Comparison of ENCODE assay signal across 14 cellular contexts in the genomic region with DNA sequence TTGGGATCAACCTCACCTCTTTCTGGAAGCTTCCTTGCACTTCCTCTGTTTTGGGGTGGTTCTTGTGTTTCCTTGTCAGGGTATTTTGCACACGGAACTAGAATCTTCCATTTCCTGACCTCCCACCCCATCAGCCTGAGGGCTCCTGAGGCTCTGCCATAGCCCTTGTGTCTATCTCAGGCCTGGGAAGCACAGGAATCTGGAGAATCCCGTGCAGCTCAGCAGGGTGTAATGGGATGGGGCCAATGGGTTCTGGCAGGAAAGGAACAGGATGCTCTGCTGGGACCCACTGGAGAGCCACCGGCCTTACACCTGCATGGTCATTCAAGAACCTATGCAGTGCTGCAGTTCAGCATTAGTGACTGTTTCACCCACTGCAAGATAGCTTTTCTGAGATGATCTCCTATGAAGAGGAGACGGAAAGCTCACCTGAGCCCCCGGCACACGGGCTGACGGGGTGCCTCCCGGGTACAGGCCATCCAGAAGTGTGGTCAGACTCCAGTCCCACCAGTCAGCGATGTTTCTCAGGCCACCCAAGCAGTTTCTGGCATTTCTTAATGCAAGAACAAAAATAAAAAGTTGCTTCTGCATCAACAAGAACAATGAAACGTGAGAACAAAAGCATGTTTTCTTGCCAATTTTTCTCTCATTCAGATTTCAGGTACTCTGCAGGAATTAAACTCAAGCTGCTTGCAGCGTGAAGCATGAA.
"Had no signal": no experiment of that assay in that cellular context is flagged by ENCODE, and none has a peak within 500 bp of the region (broad histone marks: within the 10 kb centered on the region; RNA-seq: fewer than 3 reads in every experiment).

No MANE protein-coding gene starts in this region.

- H3K9me3 ChIP-seq: gastroesophageal sphincter, heart right ventricle, right lobe of liver, suprapubic skin had no signal

- H3K27me3 ChIP-seq: brain microvascular endothelial cell, gastroesophageal sphincter, heart right ventricle, right lobe of liver, suprapubic skin had no signal

- ATAC-seq: effector memory CD8-positive, alpha-beta T cell; gastroesophageal sphincter; heart right ventricle; right lobe of liver had no signal

- H3K4me1 Mint-ChIP-seq: activated CD4-positive, alpha-beta T cell treated with anti-CD3 and anti-CD28 coated beads, Interleukin-2, amount 10 ng/mL, durations not matched to agents 24 days and 14 days; activated naive CD8-positive, alpha-beta T cell treated with anti-CD3 and anti-CD28 coated beads, Interleukin-2, amount 10 ng/mL, durations not matched to agents 7 days and 5 days had no signal

- H3K36me3 ChIP-seq: brain microvascular endothelial cell, gastroesophageal sphincter, right lobe of liver, suprapubic skin had no signal

- H3K9me3 Mint-ChIP-seq: activated CD4-positive, alpha-beta T cell treated with anti-CD3 and anti-CD28 coated beads, Interleukin-2, amount 10 ng/mL, durations not matched to agents 24 days and 14 days; activated naive CD8-positive, alpha-beta T cell treated with anti-CD3 and anti-CD28 coated beads, Interleukin-2, amount 10 ng/mL, durations not matched to agents 7 days and 5 days; effector memory CD8-positive, alpha-beta T cell; stimulated activated naive CD8-positive, alpha-beta T cell treated with anti-CD3 and anti-CD28 coated beads, Interleukin-15, Interleukin-2, amounts not matched to agents 100 ng/mL and 50 ng/mL, for 24 hours; T-helper 2 cell treated with Interferon-gamma antibody and Interleukin-4, amounts not matched to agents 5 μg/mL and 100 μg/mL, for 36 hours had no signal

- H3K27ac ChIP-seq: brain microvascular endothelial cell, epithelial cell of prostate, gastroesophageal sphincter, heart right ventricle, right lobe of liver, suprapubic skin had no signal

- H3K4me3 Mint-ChIP-seq: activated CD4-positive, alpha-beta T cell treated with anti-CD3 and anti-CD28 coated beads, Interleukin-2, amount 10 ng/mL, durations not matched to agents 24 days and 14 days; activated naive CD8-positive, alpha-beta T cell treated with anti-CD3 and anti-CD28 coated beads, Interleukin-2, amount 10 ng/mL, durations not matched to agents 7 days and 5 days; effector memory CD8-positive, alpha-beta T cell; stimulated activated naive CD8-positive, alpha-beta T cell treated with anti-CD3 and anti-CD28 coated beads, Interleukin-15, Interleukin-2, amounts not matched to agents 100 ng/mL and 50 ng/mL, for 24 hours; T-helper 2 cell treated with Interferon-gamma antibody and Interleukin-4, amounts not matched to agents 5 μg/mL and 100 μg/mL, for 36 hours had no signal

- DNase-seq: activated CD4-positive, alpha-beta T cell treated with anti-CD3 and anti-CD28 coated beads, Interleukin-2, amount 10 ng/mL, durations not matched to agents 24 days and 14 days; activated CD4-positive, CD25-positive, alpha-beta regulatory T cell; activated CD8-positive, alpha-beta memory T cell treated with anti-CD3 and anti-CD28 coated beads for 24 hours; activated naive CD8-positive, alpha-beta T cell treated with anti-CD3 and anti-CD28 coated beads, Interleukin-2, amount 10 ng/mL, durations not matched to agents 7 days and 5 days; brain microvascular endothelial cell; effector memory CD8-positive, alpha-beta T cell; heart right ventricle; kidney glomerular epithelial cell; right lobe of liver had no signal

- H3K36me3 Mint-ChIP-seq: activated naive CD8-positive, alpha-beta T cell treated with anti-CD3 and anti-CD28 coated beads, Interleukin-2, amount 10 ng/mL, durations not matched to agents 7 days and 5 days had no signal

- H3K27me3 Mint-ChIP-seq: activated CD4-positive, alpha-beta T cell treated with anti-CD3 and anti-CD28 coated beads, Interleukin-2, amount 10 ng/mL, durations not matched to agents 24 days and 14 days; activated naive CD8-positive, alpha-beta T cell treated with anti-CD3 and anti-CD28 coated beads, Interleukin-2, amount 10 ng/mL, durations not matched to agents 7 days and 5 days; stimulated activated naive CD8-positive, alpha-beta T cell treated with anti-CD3 and anti-CD28 coated beads, Interleukin-15, Interleukin-2, amounts not matched to agents 100 ng/mL and 50 ng/mL, for 24 hours had no signal

- H3K27ac Mint-ChIP-seq: activated CD4-positive, alpha-beta T cell treated with anti-CD3 and anti-CD28 coated beads, Interleukin-2, amount 10 ng/mL, durations not matched to agents 24 days and 14 days; activated naive CD8-positive, alpha-beta T cell treated with anti-CD3 and anti-CD28 coated beads, Interleukin-2, amount 10 ng/mL, durations not matched to agents 7 days and 5 days; effector memory CD8-positive, alpha-beta T cell; stimulated activated naive CD8-positive, alpha-beta T cell treated with anti-CD3 and anti-CD28 coated beads, Interleukin-15, Interleukin-2, amounts not matched to agents 100 ng/mL and 50 ng/mL, for 24 hours; T-helper 2 cell treated with Interferon-gamma antibody and Interleukin-4, amounts not matched to agents 5 μg/mL and 100 μg/mL, for 36 hours had no signal

- H3K4me1 ChIP-seq: right lobe of liver, suprapubic skin had no signal

- H3K4me3 ChIP-seq: gastroesophageal sphincter, heart right ventricle, right lobe of liver, suprapubic skin had no signal
